Comparison of ENCODE assay signal across 8 cellular contexts in the genomic region with DNA sequence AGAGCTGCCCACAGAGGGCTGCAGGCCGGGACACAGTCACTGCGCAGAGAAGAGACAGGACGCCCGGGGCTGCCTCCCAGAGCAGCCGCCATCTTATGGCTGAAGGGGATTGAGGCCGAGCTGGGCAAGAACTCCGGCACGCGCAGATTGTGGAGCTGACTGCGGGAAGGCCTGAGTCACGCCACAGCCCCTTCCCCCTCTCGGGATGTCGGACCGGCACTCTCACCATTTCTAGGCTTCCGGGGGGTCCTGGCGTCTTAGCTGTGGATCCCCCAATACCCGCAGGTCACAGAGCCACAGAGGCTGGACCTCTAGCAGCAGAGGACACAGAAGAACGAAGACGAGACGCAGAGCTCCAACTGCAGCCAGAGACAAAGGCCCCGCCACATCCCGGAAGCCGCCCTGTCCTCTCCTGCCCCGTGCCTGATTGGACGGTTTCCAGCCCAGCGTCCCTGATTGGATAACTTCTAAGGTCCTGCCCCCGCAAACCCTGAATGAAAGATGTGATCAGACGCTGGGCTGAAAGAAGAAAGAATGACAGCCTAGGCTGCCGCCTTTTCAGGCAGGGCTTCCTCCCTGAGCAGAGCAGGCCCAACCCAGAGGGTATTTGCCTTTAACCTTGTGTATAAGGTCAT. TPM values are rescaled to one million over a fixed set of nuclear protein-coding genes. Genes with fewer than 3 reads are reported as not detected.
DNase-seq lines count a peak whose midpoint lies in the region; ATAC-seq and TF ChIP-seq lines count a peak whose summit lies in the region.

A gene (minus strand): TSS at position 373 of the 635 bp plus-strand sequence. CDS start 144 bp downstream, at position 229.

- DNase-seq in NCI-H2081 (lab: John Stamatoyannopoulos, UW) (peak; percentile 88 to 95), cerebellum (ENCODE audit: low spot score) (peak; percentile 91), islet precursor cell (peak; percentile 98), Kasumi-1 (lab: John Stamatoyannopoulos, UW) (no peak)
- peak; percentile 86 to 88 for DNase-seq in activated CD4-positive, alpha-beta T cell treated with anti-CD3 and anti-CD28 coated beads for 24 hours (ENCODE audit: low read depth in 2 of 2)
- peak; percentile 89 for DNase-seq in stimulated activated CD4-positive, alpha-beta T cell treated with anti-CD3 and anti-CD28 coated beads, Interleukin-12 subunit alpha, Interleukin-12 subunit beta, amount 100 ng/mL, for 4 hours

- ATAC-seq in HG02798 (IDR thresholded peaks at IDR 0.05; ENCODE audit: poor library complexity, unreplicated experiment), result peak; percentile 97

- TF ChIP-seq CTCF in GM12875 (IDR thresholded peaks at IDR 0.05; ENCODE audit: borderline replicate concordance, insufficient read depth, low read depth, low read length), result no peak

- peak within 1 kb of the TSS; percentile 58 for H3K4me3 ChIP-seq in GM12875 (ENCODE audit: low read depth, low read length)

RNA-seq across cellular contexts. Expression of the gene that starts here (rescaled TPM):
- 44.5 TPM for total RNA-seq in cerebellum

Comparison
In these comparisons a context has a peak if more than half of its experiments do, and no peak if none do; other contexts are left out.
1. DNase-seq: peak in NCI-H2081 (2 of 2), activated CD4-positive, alpha-beta T cell treated with anti-CD3 and anti-CD28 coated beads for 24 hours (2 of 2), cerebellum (single experiment), islet precursor cell (single experiment) and stimulated activated CD4-positive, alpha-beta T cell treated with anti-CD3 and anti-CD28 coated beads, Interleukin-12 subunit alpha, Interleukin-12 subunit beta, amount 100 ng/mL, for 4 hours (single experiment); none in Kasumi-1 (0 of 2).